Comparison of ENCODE assay signal across 8 cellular contexts in genomic region chr3:38031022-38031994, GRCh38. TPM values are rescaled to one million over a fixed set of nuclear protein-coding genes. Genes with fewer than 3 reads are reported as not detected.
DNase-seq lines count a peak whose midpoint lies in the region; ATAC-seq and TF ChIP-seq lines count a peak whose summit lies in the region.

No MANE protein-coding gene starts in this region.

- BruUV-seq in Caco-2 (replicated peaks; lab: Mats Ljungman, UMichigan) = no TSS peak

- H3K36me3 ChIP-seq in left ventricle myocardium inferior (no peaks in the 10 kb centered on the region), Caco-2 (ENCODE audit: control insufficient read depth, insufficient read depth, low read length) (no peaks in the 10 kb centered on the region)

- H3K4me1 ChIP-seq in left ventricle myocardium inferior (peaks cover 30% of the 10 kb centered on the region), Caco-2 (peaks cover 18% of the 10 kb centered on the region)

- no peak overlapping the region for H3K27ac Mint-ChIP-seq in Caco-2 (ENCODE audit: unreplicated experiment)

- intact Hi-C loops in left ventricle myocardium inferior (cut with micrococcal nuclease) = no loop called here
- intact Hi-C loops in Caco-2 (cut with micrococcal nuclease; ENCODE audit: unreplicated experiment) = no loop called here

- H3K27me3 Mint-ChIP-seq in Caco-2 (ENCODE audit: insufficient read depth, unreplicated experiment) = no peaks in the 10 kb centered on the region

- H3K27me3 ChIP-seq in left ventricle myocardium inferior (ENCODE audit: low read depth) (peaks cover 2% of the 10 kb centered on the region), Caco-2 (replicated peaks; ENCODE audit: control insufficient read depth, insufficient read depth, low read length) (no peaks in the 10 kb centered on the region)

- peak overlapping the region; percentile 88 for H3K27ac ChIP-seq in left ventricle myocardium inferior (replicated peaks)

- H3K9me3 Mint-ChIP-seq in Caco-2 (ENCODE audit: unreplicated experiment) = no peaks in the 10 kb centered on the region

- H3K36me3 Mint-ChIP-seq in Caco-2 (ENCODE audit: insufficient read depth, unreplicated experiment) = no peaks in the 10 kb centered on the region

- POLR2A ChIA-PET in Caco-2 (lab: Charles Lee) = no interaction called here

- peak; percentile 54 for DNase-seq in activated CD8-positive, alpha-beta memory T cell treated with anti-CD3 and anti-CD28 coated beads, Interleukin-2, amount 50 U/mL, for 4 hours
- no peak for DNase-seq in activated CD8-positive, alpha-beta memory T cell treated with anti-CD3 and anti-CD28 coated beads, Interleukin-2, amount 50 U/mL, for 48 hours
- peak; percentile 40 for DNase-seq in activated T-helper 9 cell treated with anti-CD3 and anti-CD28 coated beads, Interleukin-2, amount 50 U/mL, for 16 hours (ENCODE audit: low read depth)
- DNase-seq in left ventricle myocardium inferior (no peak), Caco-2 (no peak)
- peak; percentile 43 for DNase-seq in stimulated activated CD4-positive, alpha-beta T cell treated with anti-CD3 and anti-CD28 coated beads, Interleukin-4, amount 100 ng/mL, for 24 hours

- peaks cover 10% of the 10 kb centered on the region for H3K4me1 Mint-ChIP-seq in Caco-2 (ENCODE audit: low read depth, unreplicated experiment)

- H3K9me3 ChIP-seq in left ventricle myocardium inferior (replicated peaks) = no peaks in the 10 kb centered on the region
- H3K9me3 ChIP-seq in Caco-2 = no peaks in the 10 kb centered on the region

- CTCF ChIA-PET in Caco-2 (lab: Charles Lee) = no interaction called here

- ATAC-seq in GM21786 (IDR thresholded peaks at IDR 0.05; ENCODE audit: unreplicated experiment) (no peak), GM18858 (IDR thresholded peaks at IDR 0.05; ENCODE audit: unreplicated experiment) (no peak)

- no peak overlapping the region for H3K4me3 Mint-ChIP-seq in Caco-2 (ENCODE audit: unreplicated experiment)

- TF ChIP-seq CTCF in left ventricle myocardium inferior (IDR thresholded peaks at IDR 0.05; ENCODE audit: borderline replicate concordance) (no peak), Caco-2 (IDR thresholded peaks at IDR 0.05; ENCODE audit: insufficient read depth in 1 of 2, low read depth in 1 of 2, low read length in 1 of 2, severe bottlenecking in 1 of 2, unreplicated experiment in 1 of 2) (no peak)

- no peak overlapping the region for H3K4me3 ChIP-seq in left ventricle myocardium inferior
- H3K4me3 ChIP-seq in Caco-2 (ENCODE audit: low read depth, low read length) = no peak overlapping the region

RNA-seq across cellular contexts. Expression of gene PLCD1, which starts 1.9 kb away (rescaled TPM):
- total RNA-seq in left ventricle myocardium inferior = 10.3 TPM
- 7.9 and 9.7 TPM in 2 replicates for total RNA-seq in Caco-2 (2022)

RNA-seq across cellular contexts. Expression of gene DLEC1, which starts 7.7 kb away (rescaled TPM):
- 0.08 TPM for total RNA-seq in left ventricle myocardium inferior
- total RNA-seq in Caco-2 (2022) = 0.11 and 0.35 TPM in 2 replicates

RNA-seq across cellular contexts. Expression of gene VILL, which starts 40.7 kb away (rescaled TPM):
- total RNA-seq in left ventricle myocardium inferior (3.6 TPM), Caco-2 (2022) (11.7 and 12.2 TPM in 2 replicates)

Comparison
In these comparisons a context has a peak if more than half of its experiments do, and no peak if none do; other contexts are left out.
1. DNase-seq: peak in activated CD8-positive, alpha-beta memory T cell treated with anti-CD3 and anti-CD28 coated beads, Interleukin-2, amount 50 U/mL, for 4 hours (single experiment), activated T-helper 9 cell treated with anti-CD3 and anti-CD28 coated beads, Interleukin-2, amount 50 U/mL, for 16 hours (single experiment) and stimulated activated CD4-positive, alpha-beta T cell treated with anti-CD3 and anti-CD28 coated beads, Interleukin-4, amount 100 ng/mL, for 24 hours (single experiment); none in activated CD8-positive, alpha-beta memory T cell treated with anti-CD3 and anti-CD28 coated beads, Interleukin-2, amount 50 U/mL, for 48 hours (single experiment), left ventricle myocardium inferior (single experiment) and Caco-2 (0 of 2).